ENCODE assay signal across 24 cellular contexts in genomic region chr1:17422461-17422860, GRCh38. TPM values are rescaled to one million over a fixed set of nuclear protein-coding genes. Genes with fewer than 3 reads are reported as not detected.
DNase-seq lines count a peak whose midpoint lies in the region; ATAC-seq, FAIRE-seq and TF ChIP-seq lines count a peak whose summit lies in the region.
"Had no signal": no experiment of that assay in that cellular context is flagged by ENCODE, and none has a peak within 500 bp of the region (broad histone marks: within the 10 kb centered on the region; RNA-seq: fewer than 3 reads in every experiment).

No MANE protein-coding gene starts in this region.

- no peaks in the 10 kb centered on the region for H3K27me3 ChIP-seq in CD8-positive, alpha-beta T cell (ENCODE audit: insufficient read depth, low read length)

- POLR2A ChIA-PET in CD8-positive, alpha-beta T cell (lab: Charles Lee), result no interaction called here
- POLR2A ChIA-PET in HEK293 (lab: Yijun Ruan, JAX), result no interaction called here

- no peak for TF ChIP-seq CTCF in CD8-positive, alpha-beta T cell (IDR thresholded peaks at IDR 0.05)
- no peak for TF ChIP-seq CTCF in HEK293 (tag by site-specific recombination; IDR thresholded peaks at IDR 0.05)

- intact Hi-C loops in CD8-positive, alpha-beta T cell (cut with DNase I, micrococcal nuclease), result loop anchor here in 1 of 2 experiments (10.0 kb wide), 1 partner anchor 182 kb away; no protein-coding TSS in a partner anchor
- intact Hi-C loops in activated naive CD4-positive, alpha-beta T cell treated with anti-CD3 and anti-CD28 coated beads for 36 hours (cut with micrococcal nuclease), result loop anchor here (5.0 kb wide), 1 partner anchor 65 kb away; no protein-coding TSS in a partner anchor

- no peak overlapping the region for H3K4me3 ChIP-seq in CD8-positive, alpha-beta T cell (ENCODE audit: low read depth, low read length)
- H3K4me3 ChIP-seq in HEK293 (ENCODE audit: low read depth, low read length), result no peak overlapping the region
- H3K4me3 ChIP-seq: PC-9 had no signal

- peaks cover 12% of the 10 kb centered on the region for H3K4me1 Mint-ChIP-seq in CD8-positive, alpha-beta T cell (ENCODE audit: low read depth)
- peaks cover 7 to 37% (median 18%) of the 10 kb centered on the region in 3 donors for H3K4me1 Mint-ChIP-seq in naive B cell
- peaks cover 9% of the 10 kb centered on the region for H3K4me1 Mint-ChIP-seq in activated naive CD4-positive, alpha-beta T cell treated with anti-CD3 and anti-CD28 coated beads for 36 hours (ENCODE audit: low read depth)

- peaks cover 92% of the 10 kb centered on the region for H3K36me3 Mint-ChIP-seq in CD8-positive, alpha-beta T cell
- peaks cover 8 to 18% of the 10 kb centered on the region in 2 donors for H3K36me3 Mint-ChIP-seq in naive B cell
- H3K36me3 Mint-ChIP-seq in activated naive CD4-positive, alpha-beta T cell treated with anti-CD3 and anti-CD28 coated beads for 36 hours (ENCODE audit: low read depth), result peaks cover 65% of the 10 kb centered on the region

- peak overlapping the region; percentile 6 for H3K27ac Mint-ChIP-seq in CD8-positive, alpha-beta T cell
- peak overlapping the region in 4 of 6 donors; percentile 18 to 82 (median 32) for H3K27ac Mint-ChIP-seq in naive B cell
- no peak overlapping the region for H3K27ac Mint-ChIP-seq in activated naive CD4-positive, alpha-beta T cell treated with anti-CD3 and anti-CD28 coated beads for 36 hours

- no peak for DNase-seq in CD8-positive, alpha-beta T cell
- DNase-seq in naive B cell (no peak), NCI-H2029 treated with DMSO at 0.1 percent for 48 hours (lab: John Stamatoyannopoulos, UW) (no peak), RCC 7860 (ENCODE audit: low spot score) (no peak), NCI-H1105 treated with DMSO at 0.1 percent for 48 hours (lab: John Stamatoyannopoulos, UW) (no peak)
- DNase-seq in activated naive CD4-positive, alpha-beta T cell treated with anti-CD3 and anti-CD28 coated beads for 36 hours, result no peak
- DNase-seq: ACHN, AML-193, Caco-2, DMS53, NCI-H1417, NCI-H187 treated with DMSO at 0.1 percent for 48 hours, NCI-H2171 treated with DMSO at 0.1 percent for 48 hours, NCI-H446 treated with DMSO at 0.1 percent for 48 hours, NCI-H774, PC-9 had no signal

- ATAC-seq in CD8-positive, alpha-beta T cell, result no peak
- ATAC-seq in naive B cell (ENCODE audit: low read depth in 2 of 2), result no peak
- ATAC-seq: Right ventricle myocardium inferior had no signal

- no peaks in the 10 kb centered on the region for H3K27me3 Mint-ChIP-seq in CD8-positive, alpha-beta T cell (ENCODE audit: low read depth)
- H3K27me3 Mint-ChIP-seq in naive B cell, result no peaks in the 10 kb centered on the region
- H3K27me3 Mint-ChIP-seq in activated naive CD4-positive, alpha-beta T cell treated with anti-CD3 and anti-CD28 coated beads for 36 hours (ENCODE audit: low read depth), result no peaks in the 10 kb centered on the region

- H3K9me3 ChIP-seq in CD8-positive, alpha-beta T cell (ENCODE audit: low read length), result no peaks in the 10 kb centered on the region
- no peaks in the 10 kb centered on the region for H3K9me3 ChIP-seq in HEK293 (ENCODE audit: control insufficient read depth, insufficient read depth, low read depth, low read length)
- H3K9me3 ChIP-seq: Caco-2 had no signal

- no peaks in the 10 kb centered on the region for H3K4me1 ChIP-seq in CD8-positive, alpha-beta T cell (ENCODE audit: insufficient read depth, low read length)
- no peaks in the 10 kb centered on the region for H3K4me1 ChIP-seq in HEK293 (ENCODE audit: control insufficient read depth, insufficient read depth, low read length)
- H3K4me1 ChIP-seq: Caco-2 had no signal

- H3K36me3 ChIP-seq in CD8-positive, alpha-beta T cell (ENCODE audit: insufficient read depth, low read length), result peaks cover 71% of the 10 kb centered on the region
- H3K36me3 ChIP-seq in HEK293 (ENCODE audit: control insufficient read depth in 2 of 2, insufficient read depth in 1 of 2, low read length in 2 of 2), result peaks cover 52 to 100% of the 10 kb centered on the region in 2 experiments

- CTCF ChIA-PET in CD8-positive, alpha-beta T cell (lab: Charles Lee), result no interaction called here
- CTCF ChIA-PET in HEK293 (lab: Yijun Ruan, JAX), result interaction anchor here (0.8 kb wide), 1 partner anchor 16 kb away, joined by 3 read pairs; no protein-coding TSS in a partner anchor
- CTCF ChIA-PET in activated naive CD4-positive, alpha-beta T cell treated with anti-CD3 and anti-CD28 coated beads for 36 hours (lab: Charles Lee), result interaction anchor here (0.8 kb wide), 1 partner anchor 55 kb away, joined by 3 read pairs; no protein-coding TSS in a partner anchor

- H3K4me3 Mint-ChIP-seq in CD8-positive, alpha-beta T cell, result no peak overlapping the region
- no peak overlapping the region for H3K4me3 Mint-ChIP-seq in naive B cell
- H3K4me3 Mint-ChIP-seq in activated naive CD4-positive, alpha-beta T cell treated with anti-CD3 and anti-CD28 coated beads for 36 hours, result no peak overlapping the region
- H3K4me3 Mint-ChIP-seq: CD14-positive monocyte had no signal

- no peak overlapping the region for H3K27ac ChIP-seq in CD8-positive, alpha-beta T cell (ENCODE audit: low read depth, low read length)
- H3K27ac ChIP-seq in HEK293 (ENCODE audit: extremely low read depth, low read depth, low read length) (no peak overlapping the region), angular gyrus (ENCODE audit: low read depth, low read length) (peak overlapping the region; percentile 51)
- H3K27ac ChIP-seq: HL-60, PC-9 had no signal

- no peaks in the 10 kb centered on the region for H3K9me3 Mint-ChIP-seq in CD8-positive, alpha-beta T cell
- H3K9me3 Mint-ChIP-seq in naive B cell, result no peaks in the 10 kb centered on the region
- no peaks in the 10 kb centered on the region for H3K9me3 Mint-ChIP-seq in activated naive CD4-positive, alpha-beta T cell treated with anti-CD3 and anti-CD28 coated beads for 36 hours
- H3K9me3 Mint-ChIP-seq: CD14-positive monocyte had no signal

- no peak for FAIRE-seq in RCC 7860 (lab: Jason Lieb, UNC)
- FAIRE-seq: GM19239, H54, HTR-8/SVneo had no signal

TF ChIP-seq in HEK293, 187 proteins besides CTCF, POLR2A, EP300 and RAD21:
- TF ChIP-seq, protein P1, sequence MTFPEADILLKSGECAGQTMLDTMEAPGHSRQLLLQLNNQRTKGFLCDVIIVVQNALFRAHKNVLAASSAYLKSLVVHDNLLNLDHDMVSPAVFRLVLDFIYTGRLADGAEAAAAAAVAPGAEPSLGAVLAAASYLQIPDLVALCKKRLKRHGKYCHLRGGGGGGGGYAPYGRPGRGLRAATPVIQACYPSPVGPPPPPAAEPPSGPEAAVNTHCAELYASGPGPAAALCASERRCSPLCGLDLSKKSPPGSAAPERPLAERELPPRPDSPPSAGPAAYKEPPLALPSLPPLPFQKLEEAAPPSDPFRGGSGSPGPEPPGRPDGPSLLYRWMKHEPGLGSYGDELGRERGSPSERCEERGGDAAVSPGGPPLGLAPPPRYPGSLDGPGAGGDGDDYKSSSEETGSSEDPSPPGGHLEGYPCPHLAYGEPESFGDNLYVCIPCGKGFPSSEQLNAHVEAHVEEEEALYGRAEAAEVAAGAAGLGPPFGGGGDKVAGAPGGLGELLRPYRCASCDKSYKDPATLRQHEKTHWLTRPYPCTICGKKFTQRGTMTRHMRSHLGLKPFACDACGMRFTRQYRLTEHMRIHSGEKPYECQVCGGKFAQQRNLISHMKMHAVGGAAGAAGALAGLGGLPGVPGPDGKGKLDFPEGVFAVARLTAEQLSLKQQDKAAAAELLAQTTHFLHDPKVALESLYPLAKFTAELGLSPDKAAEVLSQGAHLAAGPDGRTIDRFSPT (tag by site-specific recombination; IDR thresholded peaks at IDR 0.05), result no peak
- TF ChIP-seq EGR2 (tag by site-specific recombination; IDR thresholded peaks at IDR 0.05; ENCODE audit: low read depth) (0 out of 2 replicates have a peak, but pooled peaks have one; percentile 17), KLF8 (tag by site-specific recombination; IDR thresholded peaks at IDR 0.05) (0 out of 2 replicates have a peak, but pooled peaks have one; percentile 16), ZNF777 (tag by site-specific recombination; IDR thresholded peaks at IDR 0.05; ENCODE audit: borderline replicate concordance) (no peak), ZFHX2 (tag by site-specific recombination; conservative IDR thresholded peaks at IDR 0.05) (peak; percentile 41), ZNF501 (tag by site-specific recombination; IDR thresholded peaks at IDR 0.05) (no peak)
- TF ChIP-seq, protein P2, sequence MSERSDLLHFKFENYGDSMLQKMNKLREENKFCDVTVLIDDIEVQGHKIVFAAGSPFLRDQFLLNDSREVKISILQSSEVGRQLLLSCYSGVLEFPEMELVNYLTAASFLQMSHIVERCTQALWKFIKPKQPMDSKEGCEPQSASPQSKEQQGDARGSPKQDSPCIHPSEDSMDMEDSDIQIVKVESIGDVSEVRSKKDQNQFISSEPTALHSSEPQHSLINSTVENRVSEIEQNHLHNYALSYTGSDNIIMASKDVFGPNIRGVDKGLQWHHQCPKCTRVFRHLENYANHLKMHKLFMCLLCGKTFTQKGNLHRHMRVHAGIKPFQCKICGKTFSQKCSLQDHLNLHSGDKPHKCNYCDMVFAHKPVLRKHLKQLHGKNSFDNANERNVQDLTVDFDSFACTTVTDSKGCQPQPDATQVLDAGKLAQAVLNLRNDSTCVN (tag by site-specific recombination; optimal IDR thresholded peaks at IDR 0.05), result no peak

RNA-seq across cellular contexts. Expression of gene RCC2, which starts 17.0 kb away (rescaled TPM):
- 10 to 100 TPM; 25.4 to 28.0 TPM for total RNA-seq in CD8-positive, alpha-beta T cell
- 10 to 100 TPM; 15.3 to 43.0 (median 24.2) TPM for polyA plus RNA-seq in naive B cell (ENCODE audit: low read depth in 6 of 6)
- total RNA-seq in activated naive CD4-positive, alpha-beta T cell treated with anti-CD3 and anti-CD28 coated beads for 36 hours, result 100 to 1,000 TPM; 130 to 132 TPM

RNA-seq across cellular contexts. Expression of gene PADI6, which starts 50.5 kb away (rescaled TPM):
- not detected for total RNA-seq in CD8-positive, alpha-beta T cell
- not detected for polyA plus RNA-seq in naive B cell (ENCODE audit: low read depth in 6 of 6)
- not detected for total RNA-seq in activated naive CD4-positive, alpha-beta T cell treated with anti-CD3 and anti-CD28 coated beads for 36 hours
- total RNA-seq: Caco-2, Right ventricle myocardium inferior had no signal

Comparison
In these comparisons a context has a peak if more than half of its experiments do, and no peak if none do; other contexts are left out.
1. RNA of gene RCC2, which starts 17.0 kb away (total RNA-seq): 130 to 132 TPM in activated naive CD4-positive, alpha-beta T cell treated with anti-CD3 and anti-CD28 coated beads for 36 hours; 25.4 to 28.0 TPM in CD8-positive, alpha-beta T cell; every median in the first group is over 4 times any median in the second.